Comparison of ENCODE assay signal across 1 cellular context in the genomic region with DNA sequence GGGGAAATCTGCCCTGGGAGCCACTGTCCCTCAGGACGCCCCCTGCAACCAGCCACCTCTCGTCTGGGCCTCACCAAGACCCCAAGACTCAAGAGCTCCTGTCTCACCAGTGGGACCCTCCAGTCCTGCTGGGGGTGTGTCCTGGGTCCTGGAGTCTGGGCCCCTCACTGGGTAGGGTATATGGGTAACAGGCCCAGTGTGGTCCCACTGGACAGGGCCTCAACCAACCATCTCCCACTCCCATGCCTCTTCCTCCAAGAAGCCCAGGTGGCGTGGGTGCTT.
TF ChIP-seq lines count a peak whose summit lies in the region.

No MANE protein-coding gene starts in this region.

TF ChIP-seq in IMR-90, 13 proteins besides CTCF, POLR2A, EP300 and RAD21:
- no peak for TF ChIP-seq NFE2L2 (IDR thresholded peaks at IDR 0.05; ENCODE audit: low read depth, low read length)
- TF ChIP-seq USF2 (IDR thresholded peaks at IDR 0.05; ENCODE audit: low read depth, low read length) = no peak
- TF ChIP-seq MAFK (IDR thresholded peaks at IDR 0.05; ENCODE audit: low read depth, low read length) = no peak
- TF ChIP-seq FOS (IDR thresholded peaks at IDR 0.05; ENCODE audit: low read depth, low read length) = no peak
- TF ChIP-seq SMC3 (IDR thresholded peaks at IDR 0.05; ENCODE audit: low read depth, low read length) = no peak
- TF ChIP-seq RFX5 (IDR thresholded peaks at IDR 0.05; ENCODE audit: low read depth, low read length) = no peak
- no peak for TF ChIP-seq CEBPB (IDR thresholded peaks at IDR 0.05; ENCODE audit: low read depth, low read length)
- TF ChIP-seq RCOR1 (IDR thresholded peaks at IDR 0.05; ENCODE audit: insufficient replicate concordance, low read length) = no peak
- no peak for TF ChIP-seq BHLHE40 (IDR thresholded peaks at IDR 0.05; ENCODE audit: low read depth, low read length)
- TF ChIP-seq MAZ (IDR thresholded peaks at IDR 0.05; ENCODE audit: borderline replicate concordance, low read depth, low read length) = no peak
- TF ChIP-seq MXI1 (IDR thresholded peaks at IDR 0.05; ENCODE audit: borderline replicate concordance, low read depth, low read length) = no peak
- no peak for TF ChIP-seq ELK1 (IDR thresholded peaks at IDR 0.05; ENCODE audit: borderline replicate concordance, low read depth, low read length)
TF ChIP-seq in IMR-90: peak in this region for 0.
